In genomic region chr5:157222506-157223230, GRCh38 we compare ENCODE assay signal across 9 cellular contexts. TPM values are rescaled to one million over a fixed set of nuclear protein-coding genes. Genes with fewer than 3 reads are reported as not detected.
DNase-seq lines count a peak whose midpoint lies in the region; ATAC-seq and TF ChIP-seq lines count a peak whose summit lies in the region.
"Had no signal": no experiment of that assay in that cellular context is flagged by ENCODE, and none has a peak within 500 bp of the region (broad histone marks: within the 10 kb centered on the region; RNA-seq: fewer than 3 reads in every experiment).

No MANE protein-coding gene starts in this region.

- DNase-seq in CD4-positive, alpha-beta memory T cell: peak; percentile 56 to 89 (median 64)
- DNase-seq in NCI-H226 (peak; percentile 44), trophoblast cell (peak; percentile 61 to 83), foreskin keratinocyte (no peak), tibial artery (no peak), posterior vena cava (ENCODE audit: low spot score) (no peak), SIG-M5 (lab: John Stamatoyannopoulos, UW) (no peak)
- peak; percentile 52 for DNase-seq in activated T-helper 9 cell treated with anti-CD3 and anti-CD28 coated beads, Interleukin-2, amount 50 U/mL, for 16 hours (ENCODE audit: low read depth)

- no peak overlapping the region for H4K91ac ChIP-seq in trophoblast cell (ENCODE audit: low read depth, low read length)

- no peaks in the 10 kb centered on the region for H3K79me2 ChIP-seq in trophoblast cell (ENCODE audit: control insufficient read depth, insufficient read depth, low read length, poor library complexity)

- H3K4ac ChIP-seq in trophoblast cell (ENCODE audit: low read depth, low read length): no peak overlapping the region

- peaks cover 64 to 84% (median 75%) of the 10 kb centered on the region in 4 donors for H3K4me1 Mint-ChIP-seq in CD4-positive, alpha-beta memory T cell

- H3K4me3 ChIP-seq in CD4-positive, alpha-beta memory T cell (ENCODE audit: low read length in 2 of 2): peak overlapping the region in 1 of 2 donors; percentile 15
- H3K4me3 ChIP-seq in trophoblast cell (ENCODE audit: low read depth, low read length) (no peak overlapping the region), tibial artery (no peak overlapping the region)
- H3K4me3 ChIP-seq: skin epidermis had no signal

- H2BK12ac ChIP-seq in trophoblast cell (ENCODE audit: low read length): no peak overlapping the region

- no peak overlapping the region for H2AFZ ChIP-seq in trophoblast cell (ENCODE audit: insufficient read depth, low read length, poor library complexity)

- no peak overlapping the region for H2AK5ac ChIP-seq in trophoblast cell (ENCODE audit: low read length)

- H3K79me1 ChIP-seq in trophoblast cell (ENCODE audit: low read length): no peaks in the 10 kb centered on the region

- H3K18ac ChIP-seq in trophoblast cell (ENCODE audit: low read length): no peak overlapping the region

- H3K27ac Mint-ChIP-seq in CD4-positive, alpha-beta memory T cell: peak overlapping the region; percentile 90 to 97 (median 93)

- H3K27me3 Mint-ChIP-seq in CD4-positive, alpha-beta memory T cell: no peaks in the 10 kb centered on the region

- H3K14ac ChIP-seq in trophoblast cell (ENCODE audit: low read length): no peak overlapping the region

- TF ChIP-seq CTCF in foreskin keratinocyte (conservative IDR thresholded peaks at IDR 0.05) (no peak), tibial artery (IDR thresholded peaks at IDR 0.05) (no peak)

- H3K9me3 Mint-ChIP-seq in CD4-positive, alpha-beta memory T cell: no peaks in the 10 kb centered on the region

- H3K36me3 ChIP-seq in CD4-positive, alpha-beta memory T cell (ENCODE audit: insufficient read depth, low read length): peaks cover 61% of the 10 kb centered on the region
- H3K36me3 ChIP-seq in trophoblast cell (ENCODE audit: control insufficient read depth in 1 of 2, insufficient read depth in 2 of 2, low read length in 2 of 2): no peaks in the 10 kb centered on the region
- H3K36me3 ChIP-seq in tibial artery: no peaks in the 10 kb centered on the region

- intact Hi-C loops in CD4-positive, alpha-beta memory T cell (cut with micrococcal nuclease): loop anchor here (1.0 to 2.0 kb wide), 4 partner anchors 9 to 73 kb away; partner anchors contain the start of gene ITK
- intact Hi-C loops in tibial artery (cut with DNase I; ENCODE audit: low total_unique reads) (no loop called here), posterior vena cava (cut with DNase I) (no loop called here)

- POLR2A ChIA-PET in CD4-positive, alpha-beta memory T cell (lab: Charles Lee; ENCODE audit: partially characterized antibody): interaction anchor here (0.6 to 27.5 kb wide), 13 partner anchors 9 to 81 kb away, joined by 3 to 1020 read pairs (median 6); partner anchors contain the start of genes ITK and MED7

- H2BK120ac ChIP-seq in trophoblast cell (ENCODE audit: insufficient read depth, low read length, poor library complexity): no peak overlapping the region

- peak overlapping the region; percentile 63 for H3K27ac ChIP-seq in CD4-positive, alpha-beta memory T cell (ENCODE audit: low read depth, low read length)
- H3K27ac ChIP-seq in trophoblast cell (ENCODE audit: low read depth, low read length) (no peak overlapping the region), foreskin keratinocyte (no peak overlapping the region), tibial artery (no peak overlapping the region)

- H4K12ac ChIP-seq in trophoblast cell (ENCODE audit: low read depth, low read length): no peak overlapping the region

- H4K8ac ChIP-seq in trophoblast cell (ENCODE audit: low read depth, low read length): no peak overlapping the region

- no peaks in the 10 kb centered on the region for H3K27me3 ChIP-seq in CD4-positive, alpha-beta memory T cell (ENCODE audit: insufficient read depth, low read length)
- H3K27me3 ChIP-seq in trophoblast cell (ENCODE audit: insufficient read depth, low read length) (no peaks in the 10 kb centered on the region), foreskin keratinocyte (no peaks in the 10 kb centered on the region), tibial artery (no peaks in the 10 kb centered on the region)

- no peak overlapping the region for H3K23ac ChIP-seq in trophoblast cell (ENCODE audit: low read length)

- H2BK5ac ChIP-seq in trophoblast cell (ENCODE audit: low read depth, low read length, poor library complexity): no peak overlapping the region

- H3K9ac ChIP-seq in trophoblast cell (ENCODE audit: low read length): no peak overlapping the region

- peaks cover 98% of the 10 kb centered on the region for H3K4me1 ChIP-seq in CD4-positive, alpha-beta memory T cell (ENCODE audit: insufficient read depth, low read length)
- H3K4me1 ChIP-seq in trophoblast cell (ENCODE audit: control insufficient read depth in 1 of 2, insufficient read depth in 2 of 2, low read length in 2 of 2) (no peaks in the 10 kb centered on the region), foreskin keratinocyte (no peaks in the 10 kb centered on the region), tibial artery (no peaks in the 10 kb centered on the region)

- no peak overlapping the region for H3K4me2 ChIP-seq in trophoblast cell (ENCODE audit: low read length)

- H3K9me3 ChIP-seq in CD4-positive, alpha-beta memory T cell (ENCODE audit: control insufficient read depth in 1 of 2, low read length in 2 of 2): no peaks in the 10 kb centered on the region
- H3K9me3 ChIP-seq in trophoblast cell (ENCODE audit: insufficient read depth, low read depth, low read length): no peaks in the 10 kb centered on the region
- H3K9me3 ChIP-seq in tibial artery: no peaks in the 10 kb centered on the region

- no peak for ATAC-seq in foreskin keratinocyte

- H3K4me3 Mint-ChIP-seq in CD4-positive, alpha-beta memory T cell: peak overlapping the region; percentile 64 to 86 (median 79)

- CTCF ChIA-PET in CD4-positive, alpha-beta memory T cell (lab: Charles Lee; ENCODE audit: partially characterized antibody): interaction anchor here (1.4 to 2.3 kb wide), 3 partner anchors 19 to 50 kb away, joined by 3 to 12 read pairs (median 4); no protein-coding TSS in a partner anchor

- WGBS in trophoblast cell (ENCODE audit: extremely low coverage, insufficient coverage, insufficient read length): no CpG with 5 or more reads among the region's 10 CpGs

- peaks cover 83 to 85% of the 10 kb centered on the region in 2 donors for H3K36me3 Mint-ChIP-seq in CD4-positive, alpha-beta memory T cell

RNA-seq across cellular contexts. Expression of gene ITK, which starts 42.0 kb away (rescaled TPM):
- total RNA-seq in CD4-positive, alpha-beta memory T cell: 100 to 1,000 TPM; 398 to 421 TPM
- polyA plus RNA-seq in CD4-positive, alpha-beta memory T cell: 100 to 1,000 TPM; 141 to 178 TPM
- not detected in 2 replicates for polyA plus RNA-seq in trophoblast cell (2013)
- total RNA-seq in foreskin keratinocyte (not detected in 2 replicates), posterior vena cava (1 to 10 TPM; 1.2 to 2.6 TPM)
- not detected in 2 replicates for polyA plus RNA-seq in foreskin keratinocyte

RNA-seq across cellular contexts. Expression of gene CYFIP2, which starts 43.3 kb away (rescaled TPM):
- total RNA-seq in CD4-positive, alpha-beta memory T cell: 100 to 1,000 TPM; 317 to 325 TPM
- 100 to 1,000 TPM; 432 to 516 TPM for polyA plus RNA-seq in CD4-positive, alpha-beta memory T cell
- 19.6 and 21.0 TPM in 2 replicates for polyA plus RNA-seq in trophoblast cell (2013)
- total RNA-seq in foreskin keratinocyte (1.1 and 1.2 TPM in 2 replicates), posterior vena cava (100 to 1,000 TPM in 1 of 2 donors, 10 to 100 TPM in 1; 96.6 to 109 TPM)
- 0.53 and 0.68 TPM in 2 replicates for polyA plus RNA-seq in foreskin keratinocyte

RNA-seq across cellular contexts. Expression of gene GARIN3, which starts 56.6 kb away (rescaled TPM):
- not detected for total RNA-seq in CD4-positive, alpha-beta memory T cell
- polyA plus RNA-seq in CD4-positive, alpha-beta memory T cell: not detected
- not detected in 2 replicates for polyA plus RNA-seq in trophoblast cell (2013)
- total RNA-seq in foreskin keratinocyte: not detected in 2 replicates
- polyA plus RNA-seq in foreskin keratinocyte: not detected in 2 replicates
- total RNA-seq in posterior vena cava: not detected

Comparison
In these comparisons a context has a peak if more than half of its experiments do, and no peak if none do; other contexts are left out.
1. DNase-seq: peak in CD4-positive, alpha-beta memory T cell (5 of 5), NCI-H226 (single experiment), activated T-helper 9 cell treated with anti-CD3 and anti-CD28 coated beads, Interleukin-2, amount 50 U/mL, for 16 hours (single experiment) and trophoblast cell (2 of 2); none in foreskin keratinocyte (0 of 2), tibial artery (0 of 2), posterior vena cava (single experiment) and SIG-M5 (single experiment).
2. RNA of gene ITK, which starts 42.0 kb away (total RNA-seq): 398 to 421 TPM in CD4-positive, alpha-beta memory T cell; 1.2 to 2.6 TPM in posterior vena cava and not detected in foreskin keratinocyte; every median in the first group is over 100 times any median in the second.
3. RNA of gene CYFIP2, which starts 43.3 kb away (total RNA-seq): 317 to 325 TPM in CD4-positive, alpha-beta memory T cell and 96.6 to 109 TPM in posterior vena cava; 1.1 to 1.2 TPM in foreskin keratinocyte; every median in the first group is over 10 times any median in the second.